Comparison of ENCODE assay signal across 18 cellular contexts in genomic region chr6:53465732-53466131, GRCh38.
DNase-seq lines count a peak whose midpoint lies in the region; ATAC-seq and TF ChIP-seq lines count a peak whose summit lies in the region.
"Had no signal": no experiment of that assay in that cellular context is flagged by ENCODE, and none has a peak within 500 bp of the region (broad histone marks: within the 10 kb centered on the region; RNA-seq: fewer than 3 reads in every experiment).

No MANE protein-coding gene starts in this region.

- intact Hi-C loops in IMR-90 (cut with micrococcal nuclease): no loop called here
- intact Hi-C loops in activated CD4-positive, alpha-beta T cell treated with anti-CD3 and anti-CD28 coated beads, Interleukin-2, amount 10 ng/mL, durations not matched to agents 24 days and 14 days (cut with micrococcal nuclease): no loop called here

- ATAC-seq in IMR-90 (ENCODE audit: low read depth): peak; percentile 38
- no peak for ATAC-seq in HG02678 (IDR thresholded peaks at IDR 0.05; ENCODE audit: unreplicated experiment)
- ATAC-seq in stimulated activated effector memory CD8-positive, alpha-beta T cell treated with anti-CD3 and anti-CD28 coated beads, Interleukin-12 subunit alpha, Interleukin-12 subunit beta, amount 100 ng/mL, for 72 hours: no peak
- ATAC-seq: activated T-cell treated with anti-CD3 and anti-CD28 coated beads, Interleukin-2, amount 50 U/mL, for 72 hours; SK-N-SH treated with all-trans-retinoic acid at 6 μM for 48 hours had no signal

- H2BK5ac ChIP-seq in IMR-90 (ENCODE audit: low read depth, low read length, poor library complexity, severe bottlenecking): no peak overlapping the region

- H3K4me2 ChIP-seq in IMR-90 (ENCODE audit: low read depth, low read length): no peak overlapping the region

- H3K9ac ChIP-seq in IMR-90 (ENCODE audit: low read depth, low read length) (no peak overlapping the region), adipocyte (ENCODE audit: low read length) (peak overlapping the region; percentile 83)

- no peak overlapping the region for H2BK120ac ChIP-seq in IMR-90 (ENCODE audit: low read depth, low read length)

- CTCF ChIA-PET in IMR-90 (lab: Yijun Ruan, JAX): interaction anchor here (0.7 to 1.7 kb wide), 2 partner anchors 265 to 293 kb away, joined by 3 to 4 read pairs; no protein-coding TSS in a partner anchor

- H3K4me1 Mint-ChIP-seq in activated CD4-positive, alpha-beta T cell treated with anti-CD3 and anti-CD28 coated beads, Interleukin-2, amount 10 ng/mL, durations not matched to agents 24 days and 14 days: no peaks in the 10 kb centered on the region
- peaks cover 6% of the 10 kb centered on the region for H3K4me1 Mint-ChIP-seq in stimulated activated effector memory CD8-positive, alpha-beta T cell treated with anti-CD3 and anti-CD28 coated beads, Interleukin-12 subunit alpha, Interleukin-12 subunit beta, amount 100 ng/mL, for 72 hours

- WGBS in IMR-90 (ENCODE audit: extremely low coverage in 2 of 2, insufficient read length in 1 of 2), 2 experiments: no CpG with 5 or more reads among the region's 5 CpGs
- WGBS in suprapubic skin: 57% methylated on average over 5 of the region's 5 CpGs

- TF ChIP-seq EP300 in suprapubic skin (IDR thresholded peaks at IDR 0.05): no peak

- H3K27ac ChIP-seq in IMR-90 (ENCODE audit: insufficient read depth, low read length) (peak overlapping the region; percentile 43; the same call in 1 of the 2 replicates), suprapubic skin (peak overlapping the region; percentile 85)
- H3K27ac ChIP-seq: brain microvascular endothelial cell, right atrium auricular region, thoracic aorta had no signal

- DNase-seq in IMR-90: peak; percentile 23
- peak; percentile 76 for DNase-seq in adipocyte (ENCODE audit: low read depth)
- peak; percentile 61 for DNase-seq in iris pigment epithelial cell (ENCODE audit: low read depth)
- DNase-seq in suprapubic skin (ENCODE audit: low spot score in 2 of 2): no peak
- DNase-seq in G401 (ENCODE audit: low spot score): no peak
- DNase-seq in activated CD4-positive, alpha-beta T cell treated with anti-CD3 and anti-CD28 coated beads, Interleukin-2, amount 10 ng/mL, durations not matched to agents 24 days and 14 days: no peak
- DNase-seq in stimulated activated effector memory CD8-positive, alpha-beta T cell treated with anti-CD3 and anti-CD28 coated beads, Interleukin-12 subunit alpha, Interleukin-12 subunit beta, amount 100 ng/mL, for 72 hours (ENCODE audit: low spot score in 2 of 2): no peak
- DNase-seq: activated CD4-positive, alpha-beta T cell treated with anti-CD3 and anti-CD28 coated beads for 1 hour; activated T-cell treated with anti-CD3 and anti-CD28 coated beads, Interleukin-2, amount 50 U/mL, for 72 hours; brain microvascular endothelial cell; Calu3; erythroblast; NCI-H1105 treated with DMSO at 0.1 percent for 48 hours; NCI-H526 had no signal

- H3K56ac ChIP-seq in IMR-90 (ENCODE audit: extremely low read depth, insufficient read depth, low read length): no peak overlapping the region

- H3K4me1 ChIP-seq in IMR-90 (ENCODE audit: control insufficient read depth, insufficient read depth, low read length) (peaks cover 10% of the 10 kb centered on the region; the same call in 1 of the 2 replicates), adipocyte (ENCODE audit: control insufficient read depth, insufficient read depth, low read length) (peaks cover 85% of the 10 kb centered on the region), suprapubic skin (peaks cover 35% of the 10 kb centered on the region)

- H3K4ac ChIP-seq in IMR-90 (ENCODE audit: low read depth, low read length): no peak overlapping the region

- peak overlapping the region in 1 of 2 experiments; percentile 17; a peak in 1 of 4 replicates for H4K8ac ChIP-seq in IMR-90 (ENCODE audit: low read depth in 2 of 2, low read length in 2 of 2)

- H3K4me3 ChIP-seq in IMR-90 (ENCODE audit: insufficient read depth, low read depth, low read length) (no peak overlapping the region), adipocyte (ENCODE audit: low read length) (peak overlapping the region; percentile 23), suprapubic skin (no peak overlapping the region)
- H3K4me3 ChIP-seq: right atrium auricular region, thoracic aorta had no signal

- H3K27me3 ChIP-seq in IMR-90 (ENCODE audit: control insufficient read depth, insufficient read depth, low read length): peaks cover 4% of the 10 kb centered on the region; the same call in 1 of the 2 replicates
- no peaks in the 10 kb centered on the region for H3K27me3 ChIP-seq in adipocyte (replicated peaks; ENCODE audit: control insufficient read depth, insufficient read depth, low read length)
- no peaks in the 10 kb centered on the region for H3K27me3 ChIP-seq in suprapubic skin
- H3K27me3 ChIP-seq: brain microvascular endothelial cell, right atrium auricular region had no signal

- POLR2A ChIA-PET in IMR-90 (lab: Charles Lee; ENCODE audit: unreplicated experiment): no interaction called here

- H2AK5ac ChIP-seq in IMR-90 (ENCODE audit: low read depth, low read length): no peak overlapping the region

- no peak overlapping the region for H2AFZ ChIP-seq in IMR-90 (replicated peaks; ENCODE audit: low read length, poor library complexity)

- peaks cover 24% of the 10 kb centered on the region for H3K27me3 Mint-ChIP-seq in activated CD4-positive, alpha-beta T cell treated with anti-CD3 and anti-CD28 coated beads, Interleukin-2, amount 10 ng/mL, durations not matched to agents 24 days and 14 days

- no peak overlapping the region for H3K14ac ChIP-seq in IMR-90 (replicated peaks; ENCODE audit: low read depth, low read length)

- H2BK15ac ChIP-seq in IMR-90 (ENCODE audit: low read depth, low read length): no peak overlapping the region

- dilution Hi-C loops in IMR-90 (cut with HindIII; ENCODE audit: low sequenced_read_pairs, unreplicated experiment): no loop called here

- TF ChIP-seq RAD21 in IMR-90 (IDR thresholded peaks at IDR 0.05; ENCODE audit: low read length): no peak

- no peaks in the 10 kb centered on the region for H4K20me1 ChIP-seq in IMR-90 (ENCODE audit: insufficient read depth, low read length)

- BruUV-seq in IMR-90 (replicated peaks; lab: Mats Ljungman, UMichigan): no TSS peak

- H4K91ac ChIP-seq in IMR-90 (ENCODE audit: insufficient read depth, low read depth, low read length): no peak overlapping the region

- H3K79me1 ChIP-seq in IMR-90 (ENCODE audit: low read depth in 1 of 2, low read length in 2 of 2): no peaks in the 10 kb centered on the region

- no peak overlapping the region for H3K4me3 Mint-ChIP-seq in activated CD4-positive, alpha-beta T cell treated with anti-CD3 and anti-CD28 coated beads, Interleukin-2, amount 10 ng/mL, durations not matched to agents 24 days and 14 days
- no peak overlapping the region for H3K4me3 Mint-ChIP-seq in stimulated activated effector memory CD8-positive, alpha-beta T cell treated with anti-CD3 and anti-CD28 coated beads, Interleukin-12 subunit alpha, Interleukin-12 subunit beta, amount 100 ng/mL, for 72 hours
- H3K4me3 Mint-ChIP-seq: activated T-cell treated with anti-CD3 and anti-CD28 coated beads, Interleukin-2, amount 50 U/mL, for 72 hours had no signal

- H3K36me3 Mint-ChIP-seq in activated CD4-positive, alpha-beta T cell treated with anti-CD3 and anti-CD28 coated beads, Interleukin-2, amount 10 ng/mL, durations not matched to agents 24 days and 14 days (ENCODE audit: low read depth): no peaks in the 10 kb centered on the region
- no peaks in the 10 kb centered on the region for H3K36me3 Mint-ChIP-seq in stimulated activated effector memory CD8-positive, alpha-beta T cell treated with anti-CD3 and anti-CD28 coated beads, Interleukin-12 subunit alpha, Interleukin-12 subunit beta, amount 100 ng/mL, for 72 hours

- H3K9me3 Mint-ChIP-seq in activated CD4-positive, alpha-beta T cell treated with anti-CD3 and anti-CD28 coated beads, Interleukin-2, amount 10 ng/mL, durations not matched to agents 24 days and 14 days: no peaks in the 10 kb centered on the region
- H3K9me3 Mint-ChIP-seq in stimulated activated effector memory CD8-positive, alpha-beta T cell treated with anti-CD3 and anti-CD28 coated beads, Interleukin-12 subunit alpha, Interleukin-12 subunit beta, amount 100 ng/mL, for 72 hours: no peaks in the 10 kb centered on the region
- H3K9me3 Mint-ChIP-seq: activated T-cell treated with anti-CD3 and anti-CD28 coated beads, Interleukin-2, amount 50 U/mL, for 72 hours had no signal

- no peak overlapping the region for H3K27ac Mint-ChIP-seq in activated CD4-positive, alpha-beta T cell treated with anti-CD3 and anti-CD28 coated beads, Interleukin-2, amount 10 ng/mL, durations not matched to agents 24 days and 14 days
- no peak overlapping the region for H3K27ac Mint-ChIP-seq in stimulated activated effector memory CD8-positive, alpha-beta T cell treated with anti-CD3 and anti-CD28 coated beads, Interleukin-12 subunit alpha, Interleukin-12 subunit beta, amount 100 ng/mL, for 72 hours
- H3K27ac Mint-ChIP-seq: activated T-cell treated with anti-CD3 and anti-CD28 coated beads, Interleukin-2, amount 50 U/mL, for 72 hours had no signal

- peak overlapping the region; percentile 62 for H2BK20ac ChIP-seq in IMR-90 (ENCODE audit: low read depth, low read length)

- no peak overlapping the region for H2AK9ac ChIP-seq in IMR-90 (replicated peaks; ENCODE audit: low read depth, low read length, poor library complexity)

- TF ChIP-seq POLR2A in IMR-90 (IDR thresholded peaks at IDR 0.05; ENCODE audit: low read depth, low read length) (no peak), suprapubic skin (IDR thresholded peaks at IDR 0.05) (no peak)

- TF ChIP-seq CTCF in IMR-90 (conservative IDR thresholded peaks at IDR 0.05; ENCODE audit: low read depth, low read length) (no peak), suprapubic skin (IDR thresholded peaks at IDR 0.05) (no peak)

- 0 out of 2 replicates have a peak, but pooled peaks cover 9% of the 10 kb centered on the region for H3K9me1 ChIP-seq in IMR-90 (ENCODE audit: insufficient read depth, low read length)

- in situ Hi-C loops in IMR-90 (cut with MboI; ENCODE audit: low sequenced_read_pairs): no loop called here
- in situ Hi-C loops in G401 (cut with HindIII; ENCODE audit: low sequenced_read_pairs): no loop called here

- H3K18ac ChIP-seq in IMR-90 (ENCODE audit: low read depth, low read length): no peak overlapping the region

- peak overlapping the region; percentile 7 for H4K5ac ChIP-seq in IMR-90 (ENCODE audit: low read depth, low read length)

- H3K9me3 ChIP-seq in IMR-90 (ENCODE audit: control insufficient read depth, insufficient read depth, low read length): no peaks in the 10 kb centered on the region
- no peaks in the 10 kb centered on the region for H3K9me3 ChIP-seq in adipocyte (ENCODE audit: control insufficient read depth, low read length)
- no peaks in the 10 kb centered on the region for H3K9me3 ChIP-seq in suprapubic skin
- H3K9me3 ChIP-seq: right atrium auricular region, thoracic aorta had no signal

- H3K36me3 ChIP-seq in IMR-90 (ENCODE audit: control insufficient read depth, insufficient read depth, low read length) (no peaks in the 10 kb centered on the region), adipocyte (ENCODE audit: control insufficient read depth, insufficient read depth, low read length, severe bottlenecking) (no peaks in the 10 kb centered on the region), suprapubic skin (no peaks in the 10 kb centered on the region)
- H3K36me3 ChIP-seq: brain microvascular endothelial cell, right atrium auricular region, thoracic aorta had no signal

- H3K23ac ChIP-seq in IMR-90 (ENCODE audit: low read depth, low read length): no peak overlapping the region

Comparison
In these comparisons a context has a peak if more than half of its experiments do, and no peak if none do; other contexts are left out.
1. DNase-seq: peak in IMR-90 (single experiment), adipocyte (single experiment) and iris pigment epithelial cell (single experiment); none in suprapubic skin (0 of 2), G401 (single experiment), activated CD4-positive, alpha-beta T cell treated with anti-CD3 and anti-CD28 coated beads, Interleukin-2, amount 10 ng/mL, durations not matched to agents 24 days and 14 days (single experiment) and stimulated activated effector memory CD8-positive, alpha-beta T cell treated with anti-CD3 and anti-CD28 coated beads, Interleukin-12 subunit alpha, Interleukin-12 subunit beta, amount 100 ng/mL, for 72 hours (0 of 2).